Comparison of ENCODE assay signal across 8 cellular contexts in genomic region chr7:25856056-25856780, GRCh38.
A peak's percentile ranks its signal among the peaks of the same experiment; 100 is the strongest.
DNase-seq lines count a peak whose midpoint lies in the region; ATAC-seq, FAIRE-seq and TF ChIP-seq lines count a peak whose summit lies in the region.

No MANE protein-coding gene starts in this region.

- POLR2A ChIA-PET in AG04449 (lab: Yijun Ruan, JAX), result interaction anchor here (0.6 to 1.4 kb wide), 9 partner anchors 36 to 1323 kb away, joined by 3 to 6 read pairs (median 3); no protein-coding TSS in a partner anchor

- H3K9me3 ChIP-seq in pancreas, result no peaks in the 10 kb centered on the region

- H3K27me3 ChIP-seq in kidney epithelial cell (ENCODE audit: control insufficient read depth, insufficient read depth, low read length) (no peaks in the 10 kb centered on the region), pancreas (peaks cover 7 to 78% (median 71%) of the 10 kb centered on the region in 4 donors)

- H3K4me1 ChIP-seq in pancreas, result peaks cover 0 to 5% (median 0%) of the 10 kb centered on the region in 3 donors

- DNase-seq in AG04449 (ENCODE audit: low read depth, low spot score) (no peak), HFF-Myc (ENCODE audit: extremely low read depth, low read depth) (no peak), SK-N-DZ (ENCODE audit: low spot score) (peak; percentile 41), kidney epithelial cell (ENCODE audit: low read depth) (no peak), pancreas (no peak)
- DNase-seq in activated CD8-positive, alpha-beta memory T cell treated with anti-CD3 and anti-CD28 coated beads for 24 hours, result no peak

- FAIRE-seq in pancreas (lab: Jason Lieb, UNC), result no peak

- ATAC-seq in HG02840 (IDR thresholded peaks at IDR 0.05; ENCODE audit: low FRiP score, unreplicated experiment), result no peak
- ATAC-seq in pancreas, result no peak
- ATAC-seq in GM19452 (IDR thresholded peaks at IDR 0.05; ENCODE audit: unreplicated experiment), result no peak

- CTCF ChIA-PET in AG04449 (lab: Yijun Ruan, JAX), result interaction anchor here (0.9 to 10.8 kb wide), 8 partner anchors 9 to 1314 kb away, joined by 3 to 199 read pairs (median 4); no protein-coding TSS in a partner anchor

- no peak for TF ChIP-seq CTCF in AG04449 (IDR thresholded peaks at IDR 0.05; ENCODE audit: insufficient read depth, low read length, missing control alignments)
- no peak for TF ChIP-seq CTCF in HFF-Myc (IDR thresholded peaks at IDR 0.05; ENCODE audit: low read depth, low read length, missing control alignments)
- no peak for TF ChIP-seq CTCF in kidney epithelial cell (IDR thresholded peaks at IDR 0.05; ENCODE audit: insufficient read depth, low read length, poor library complexity, severe bottlenecking)
- no peak for TF ChIP-seq CTCF in pancreas (IDR thresholded peaks at IDR 0.05)

- H3K4me3 ChIP-seq in AG04449 (ENCODE audit: low read depth, low read length) (peak overlapping the region; percentile 63), HFF-Myc (replicated peaks; ENCODE audit: low read depth, low read length) (peak overlapping the region; percentile 42), kidney epithelial cell (ENCODE audit: low read depth, low read length) (peak overlapping the region; percentile 39), pancreas (peak overlapping the region in 1 of 4 donors; percentile 23)

- intact Hi-C loops in pancreas (cut with DNase I), result loop anchor here in 1 of 3 donors (10.0 kb wide), 1 partner anchor 1299 kb away; the partner anchor contains the start of genes HOXA3 and HOXA7

- H3K36me3 ChIP-seq in kidney epithelial cell (ENCODE audit: control insufficient read depth, insufficient read depth, low read length) (no peaks in the 10 kb centered on the region), pancreas (no peaks in the 10 kb centered on the region)

- WGBS in pancreas, 2 donors, result 24 to 26% methylated on average over 18 of the region's 18 CpGs

- H3K27ac ChIP-seq in pancreas, result no peak overlapping the region
